ENCODE assay signal across 1 cellular context in the genomic region with DNA sequence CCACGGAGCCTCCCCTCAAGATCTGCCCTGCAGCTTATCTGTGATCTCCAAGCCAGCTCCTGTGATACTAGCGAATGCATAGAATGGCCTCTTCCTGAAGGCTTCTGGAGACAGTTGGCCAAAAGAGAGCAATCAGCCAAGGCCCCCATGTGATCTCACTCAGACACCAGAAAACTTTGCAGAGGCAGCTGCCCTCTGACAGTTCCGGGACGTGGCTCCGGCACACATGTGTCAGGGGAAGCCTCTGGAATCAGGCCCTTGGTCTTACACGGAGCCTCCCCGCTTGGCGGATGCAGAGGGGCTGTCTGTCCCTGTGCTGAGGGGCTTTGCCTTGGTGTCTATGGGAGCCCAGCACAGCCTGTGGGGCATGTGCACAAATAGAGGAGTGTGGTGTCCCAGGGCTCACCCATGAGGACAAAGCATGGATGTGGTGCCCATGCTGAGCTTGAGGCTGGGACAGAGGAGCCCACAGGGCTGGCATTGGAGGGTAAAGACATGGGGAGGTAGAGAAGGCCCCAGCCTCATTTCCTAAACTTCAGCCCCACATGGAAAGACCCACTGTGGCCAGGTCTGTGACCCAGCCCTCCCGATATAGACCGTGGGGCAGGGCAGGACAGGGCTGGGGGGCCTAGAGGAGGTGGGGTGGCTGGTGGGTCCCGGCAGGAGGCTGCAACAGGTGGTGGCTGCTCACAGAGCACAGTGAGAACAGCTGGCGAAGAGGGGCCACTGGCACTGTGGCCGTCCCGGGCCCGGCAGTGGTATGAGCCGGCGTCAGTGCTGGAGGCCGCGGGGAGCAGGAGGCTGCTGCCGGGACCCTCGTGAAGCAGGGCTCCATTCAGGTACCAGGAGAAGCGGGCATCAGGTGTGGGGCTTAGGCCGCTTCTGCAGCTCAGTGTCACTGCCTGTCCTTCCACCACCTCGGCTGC.
TF ChIP-seq lines count a peak whose summit lies in the region.

No MANE protein-coding gene starts in this region.

TF ChIP-seq in IMR-90, 13 proteins besides CTCF, POLR2A, EP300 and RAD21 (continued from another document):
- TF ChIP-seq MXI1 (IDR thresholded peaks at IDR 0.05; ENCODE audit: borderline replicate concordance, low read depth, low read length), result no peak
- TF ChIP-seq CHD1 (IDR thresholded peaks at IDR 0.05; ENCODE audit: low read depth, low read length), result no peak
- no peak for TF ChIP-seq ELK1 (IDR thresholded peaks at IDR 0.05; ENCODE audit: borderline replicate concordance, low read depth, low read length)
- TF ChIP-seq FOS (IDR thresholded peaks at IDR 0.05; ENCODE audit: low read depth, low read length), result no peak
- TF ChIP-seq, protein P1, sequence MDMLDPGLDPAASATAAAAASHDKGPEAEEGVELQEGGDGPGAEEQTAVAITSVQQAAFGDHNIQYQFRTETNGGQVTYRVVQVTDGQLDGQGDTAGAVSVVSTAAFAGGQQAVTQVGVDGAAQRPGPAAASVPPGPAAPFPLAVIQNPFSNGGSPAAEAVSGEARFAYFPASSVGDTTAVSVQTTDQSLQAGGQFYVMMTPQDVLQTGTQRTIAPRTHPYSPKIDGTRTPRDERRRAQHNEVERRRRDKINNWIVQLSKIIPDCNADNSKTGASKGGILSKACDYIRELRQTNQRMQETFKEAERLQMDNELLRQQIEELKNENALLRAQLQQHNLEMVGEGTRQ (IDR thresholded peaks at IDR 0.05; ENCODE audit: low read depth, low read length), result no peak
- no peak for TF ChIP-seq CEBPB (IDR thresholded peaks at IDR 0.05; ENCODE audit: low read depth, low read length)
- TF ChIP-seq RFX5 (IDR thresholded peaks at IDR 0.05; ENCODE audit: low read depth, low read length), result no peak
- no peak for TF ChIP-seq NFE2L2 (IDR thresholded peaks at IDR 0.05; ENCODE audit: low read depth, low read length)
- no peak for TF ChIP-seq MAZ (IDR thresholded peaks at IDR 0.05; ENCODE audit: borderline replicate concordance, low read depth, low read length)
TF ChIP-seq in IMR-90: peak in this region for 0.
